Comparison of ENCODE assay signal across 8 cellular contexts in genomic region chr3:81823882-81824395, GRCh38.
DNase-seq lines count a peak whose midpoint lies in the region; ATAC-seq and TF ChIP-seq lines count a peak whose summit lies in the region.

No MANE protein-coding gene starts in this region.

- ATAC-seq in GM18907 (IDR thresholded peaks at IDR 0.05; ENCODE audit: unreplicated experiment) (peak; percentile 99), HG02884 (IDR thresholded peaks at IDR 0.05; ENCODE audit: unreplicated experiment) (peak; percentile 98), heart left ventricle (peak; percentile 55 to 78 (median 65)), left colon (no peak)

- intact Hi-C loops in heart left ventricle (cut with DNase I), result no loop called here
- intact Hi-C loops in ovary (cut with DNase I), result no loop called here
- intact Hi-C loops in left colon (cut with DNase I, micrococcal nuclease), result no loop called here

- no peak for TF ChIP-seq EP300 in ovary (IDR thresholded peaks at IDR 0.05)

- peaks cover 0 to 12% (median 0%) of the 10 kb centered on the region in 12 donors for H3K9me3 ChIP-seq in heart left ventricle
- H3K9me3 ChIP-seq in ovary, result no peaks in the 10 kb centered on the region

- peak; percentile 60 for DNase-seq in NCI-H2029 (lab: John Stamatoyannopoulos, UW)
- DNase-seq in heart left ventricle, result no peak
- DNase-seq in ovary, result no peak
- DNase-seq in left colon, result no peak
- no peak for DNase-seq in cerebellar nuclear complex (lab: John Stamatoyannopoulos, UW)
- DNase-seq in HPDE6-E6E7 (ENCODE audit: extremely low spot score), result no peak

- TF ChIP-seq POLR2A in heart left ventricle (IDR thresholded peaks at IDR 0.05) (no peak), ovary (IDR thresholded peaks at IDR 0.05) (no peak)

- H3K4me3 ChIP-seq in heart left ventricle (no peak overlapping the region), ovary (no peak overlapping the region)

- H3K27me3 ChIP-seq in heart left ventricle (no peaks in the 10 kb centered on the region), ovary (no peaks in the 10 kb centered on the region)

- WGBS in heart left ventricle, 4 donors, result 6 to 15% (median 8%) methylated on average over 2 of the region's 2 CpGs
- 6 to 16% (median 14%) methylated on average over 2 of the region's 2 CpGs for WGBS in ovary, 3 donors

- H3K36me3 ChIP-seq in heart left ventricle (no peaks in the 10 kb centered on the region), ovary (no peaks in the 10 kb centered on the region)

- TF ChIP-seq CTCF in heart left ventricle (IDR thresholded peaks at IDR 0.05), result no peak
- TF ChIP-seq CTCF in ovary (IDR thresholded peaks at IDR 0.05), result no peak

- H3K27ac ChIP-seq in heart left ventricle, result peak overlapping the region in 6 of 12 donors; percentile 10 to 49 (median 23)
- no peak overlapping the region for H3K27ac ChIP-seq in ovary

- H3K4me1 ChIP-seq in heart left ventricle (peaks cover 0 to 16% (median 7%) of the 10 kb centered on the region in 12 donors), ovary (ENCODE audit: insufficient read depth) (no peaks in the 10 kb centered on the region)
